Comparison of ENCODE assay signal across 9 cellular contexts in genomic region chr21:34881421-34881820, GRCh38.
A peak's percentile ranks its signal among the peaks of the same experiment; 100 is the strongest.
DNase-seq lines count a peak whose midpoint lies in the region; ATAC-seq and TF ChIP-seq lines count a peak whose summit lies in the region.
"Had no signal": no experiment of that assay in that cellular context is flagged by ENCODE, and none has a peak within 500 bp of the region (broad histone marks: within the 10 kb centered on the region; RNA-seq: fewer than 3 reads in every experiment).

No MANE protein-coding gene starts in this region.

- CTCF ChIA-PET in CD8-positive, alpha-beta T cell (lab: Charles Lee): interaction anchor here (1.6 kb wide), 1 partner anchor 136 kb away, joined by 3 read pairs; no protein-coding TSS in a partner anchor

- no peak for ATAC-seq in CD8-positive, alpha-beta T cell
- no peak for ATAC-seq in GM19397 (IDR thresholded peaks at IDR 0.05; ENCODE audit: unreplicated experiment)
- ATAC-seq in GM19395 (IDR thresholded peaks at IDR 0.05; ENCODE audit: unreplicated experiment): no peak
- ATAC-seq in foreskin keratinocyte: no peak

- no peak overlapping the region for H3K4ac ChIP-seq in trophoblast cell (ENCODE audit: low read depth, low read length)

- H3K9me3 ChIP-seq in CD8-positive, alpha-beta T cell (ENCODE audit: low read length): no peaks in the 10 kb centered on the region
- no peaks in the 10 kb centered on the region for H3K9me3 ChIP-seq in trophoblast cell (ENCODE audit: insufficient read depth, low read depth, low read length)

- peaks cover 41% of the 10 kb centered on the region for H3K36me3 Mint-ChIP-seq in CD8-positive, alpha-beta T cell
- peaks cover 18% of the 10 kb centered on the region for H3K36me3 Mint-ChIP-seq in chondrocyte (ENCODE audit: low read depth)

- H2AK5ac ChIP-seq in trophoblast cell (ENCODE audit: low read length): no peak overlapping the region

- H3K18ac ChIP-seq in trophoblast cell (ENCODE audit: low read length): no peak overlapping the region

- no peaks in the 10 kb centered on the region for H3K27me3 Mint-ChIP-seq in CD8-positive, alpha-beta T cell (ENCODE audit: low read depth)
- no peaks in the 10 kb centered on the region for H3K27me3 Mint-ChIP-seq in chondrocyte (ENCODE audit: low read depth)

- no peak overlapping the region for H3K23ac ChIP-seq in trophoblast cell (ENCODE audit: low read length)

- H3K4me1 Mint-ChIP-seq in CD8-positive, alpha-beta T cell (ENCODE audit: low read depth): peaks cover 45% of the 10 kb centered on the region
- peaks cover 68% of the 10 kb centered on the region for H3K4me1 Mint-ChIP-seq in chondrocyte (ENCODE audit: low read depth)

- no peaks in the 10 kb centered on the region for H3K27me3 ChIP-seq in CD8-positive, alpha-beta T cell (ENCODE audit: insufficient read depth, low read length)
- no peaks in the 10 kb centered on the region for H3K27me3 ChIP-seq in trophoblast cell (ENCODE audit: insufficient read depth, low read length)
- no peaks in the 10 kb centered on the region for H3K27me3 ChIP-seq in foreskin keratinocyte

- no peaks in the 10 kb centered on the region for H3K9me3 Mint-ChIP-seq in CD8-positive, alpha-beta T cell
- H3K9me3 Mint-ChIP-seq in chondrocyte (ENCODE audit: low read depth): no peaks in the 10 kb centered on the region

- POLR2A ChIA-PET in CD8-positive, alpha-beta T cell (lab: Charles Lee): no interaction called here

- intact Hi-C loops in CD8-positive, alpha-beta T cell (cut with DNase I, micrococcal nuclease): loop anchor here in 1 of 2 experiments (5.0 kb wide), 1 partner anchor 956 kb away; no protein-coding TSS in a partner anchor

- H3K4me1 ChIP-seq in CD8-positive, alpha-beta T cell (ENCODE audit: insufficient read depth, low read length): peaks cover 7% of the 10 kb centered on the region
- H3K4me1 ChIP-seq in trophoblast cell (ENCODE audit: control insufficient read depth in 1 of 2, insufficient read depth in 2 of 2, low read length in 2 of 2) (peaks cover 0 to 6% of the 10 kb centered on the region in 2 experiments), foreskin keratinocyte (peaks cover 37% of the 10 kb centered on the region)

- H3K4me3 ChIP-seq in CD8-positive, alpha-beta T cell (ENCODE audit: low read depth, low read length): no peak overlapping the region
- no peak overlapping the region for H3K4me3 ChIP-seq in trophoblast cell (ENCODE audit: low read depth, low read length)

- no peak overlapping the region for H2BK5ac ChIP-seq in trophoblast cell (ENCODE audit: low read depth, low read length, poor library complexity)

- H3K79me1 ChIP-seq in trophoblast cell (ENCODE audit: low read length): peaks cover 3% of the 10 kb centered on the region

- H2AFZ ChIP-seq in trophoblast cell (ENCODE audit: insufficient read depth, low read length, poor library complexity): no peak overlapping the region

- H3K27ac ChIP-seq in CD8-positive, alpha-beta T cell (ENCODE audit: low read depth, low read length): no peak overlapping the region
- H3K27ac ChIP-seq in trophoblast cell (ENCODE audit: low read depth, low read length) (no peak overlapping the region), foreskin keratinocyte (no peak overlapping the region)

- no peak for TF ChIP-seq CTCF in CD8-positive, alpha-beta T cell (IDR thresholded peaks at IDR 0.05)
- TF ChIP-seq CTCF in chondrocyte (IDR thresholded peaks at IDR 0.05) (no peak), foreskin keratinocyte (conservative IDR thresholded peaks at IDR 0.05) (no peak)

- no peak overlapping the region for H3K14ac ChIP-seq in trophoblast cell (ENCODE audit: low read length)

- H3K4me2 ChIP-seq in trophoblast cell (ENCODE audit: low read length): peak overlapping the region; percentile 24

- H4K12ac ChIP-seq in trophoblast cell (ENCODE audit: low read depth, low read length): no peak overlapping the region

- H3K4me3 Mint-ChIP-seq in CD8-positive, alpha-beta T cell: no peak overlapping the region
- H3K4me3 Mint-ChIP-seq in chondrocyte (ENCODE audit: unreplicated experiment): no peak overlapping the region

- peaks cover 3% of the 10 kb centered on the region for H3K79me2 ChIP-seq in trophoblast cell (ENCODE audit: control insufficient read depth, insufficient read depth, low read length, poor library complexity)

- H3K9ac ChIP-seq in trophoblast cell (ENCODE audit: low read length): no peak overlapping the region

- WGBS in trophoblast cell (ENCODE audit: extremely low coverage, insufficient coverage, insufficient read length): no CpG with 5 or more reads among the region's 3 CpGs

- no peak overlapping the region for H2BK120ac ChIP-seq in trophoblast cell (ENCODE audit: insufficient read depth, low read length, poor library complexity)

- no peak for DNase-seq in CD8-positive, alpha-beta T cell
- DNase-seq in NCI-H226 (peak; percentile 89), chondrocyte (ENCODE audit: low spot score) (no peak), trophoblast cell (peak in 1 of 2 donors; percentile 71), foreskin keratinocyte (no peak)
- DNase-seq in activated CD4-positive, CD25-positive, alpha-beta regulatory T cell treated with anti-CD3 and anti-CD28 coated beads, Interleukin-2, amount 50 U/mL, for 72 hours: no peak
- DNase-seq: activated naive CD4-positive, alpha-beta T cell treated with anti-CD3 and anti-CD28 coated beads, Interleukin-2, amount 50 U/mL, for 16 hours had no signal

- H4K91ac ChIP-seq in trophoblast cell (ENCODE audit: low read depth, low read length): no peak overlapping the region

- H3K36me3 ChIP-seq in CD8-positive, alpha-beta T cell (ENCODE audit: insufficient read depth, low read length): peaks cover 11% of the 10 kb centered on the region
- H3K36me3 ChIP-seq in trophoblast cell (ENCODE audit: control insufficient read depth in 1 of 2, insufficient read depth in 2 of 2, low read length in 2 of 2): peaks cover 4 to 16% of the 10 kb centered on the region in 2 experiments

- no peak overlapping the region for H4K8ac ChIP-seq in trophoblast cell (ENCODE audit: low read depth, low read length)

- peak overlapping the region; percentile 45 for H3K27ac Mint-ChIP-seq in CD8-positive, alpha-beta T cell
- H3K27ac Mint-ChIP-seq in chondrocyte (ENCODE audit: unreplicated experiment): peak overlapping the region; percentile 96

- H2BK12ac ChIP-seq in trophoblast cell (ENCODE audit: low read length): no peak overlapping the region
